In the genomic region with DNA sequence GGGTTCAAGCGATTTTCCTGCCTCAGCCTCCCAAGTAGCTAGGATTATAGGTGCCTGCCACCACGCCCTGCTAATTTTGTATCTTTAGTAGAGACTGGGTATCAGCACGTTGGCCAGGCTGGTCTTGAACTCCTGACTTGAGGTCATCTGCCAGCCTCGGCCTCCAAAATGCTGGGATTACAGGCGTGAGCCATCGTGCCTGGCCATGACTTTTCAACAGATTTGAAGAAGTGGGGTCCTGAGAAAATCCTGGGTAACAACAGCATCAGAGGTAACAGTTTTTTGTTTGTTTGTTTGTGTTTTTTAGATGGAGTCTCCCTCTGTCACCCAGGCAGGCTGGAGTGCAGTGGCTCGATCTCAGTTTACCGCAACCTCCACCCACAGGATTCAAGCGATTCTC, we compare ENCODE assay signal across 1 cellular context.
TF ChIP-seq lines count a peak whose summit lies in the region.

No MANE protein-coding gene starts in this region.

TF ChIP-seq in SK-N-SH, 30 proteins besides CTCF, POLR2A, EP300 and RAD21:
- TF ChIP-seq GABPA (IDR thresholded peaks at IDR 0.05; ENCODE audit: low read depth) (no peak), SMC3 (IDR thresholded peaks at IDR 0.05; ENCODE audit: low read depth, low read length) (no peak), CHD2 (IDR thresholded peaks at IDR 0.05; ENCODE audit: low read length, partially characterized antibody) (no peak), RCOR1 (IDR thresholded peaks at IDR 0.05; ENCODE audit: low read length) (no peak), NFIC (IDR thresholded peaks at IDR 0.05; ENCODE audit: borderline replicate concordance) (no peak), FOSL2 (IDR thresholded peaks at IDR 0.05; ENCODE audit: borderline replicate concordance, low read depth) (no peak), MAX (IDR thresholded peaks at IDR 0.05; ENCODE audit: low read depth) (no peak), TEAD4 (IDR thresholded peaks at IDR 0.05; ENCODE audit: borderline replicate concordance, insufficient read depth) (no peak), ZBTB33 (IDR thresholded peaks at IDR 0.05; ENCODE audit: borderline replicate concordance, low read depth) (no peak), RFX5 (IDR thresholded peaks at IDR 0.05; ENCODE audit: low read length) (no peak), NRF1 (IDR thresholded peaks at IDR 0.05; ENCODE audit: low read depth, low read length) (no peak)
